In the genomic region with DNA sequence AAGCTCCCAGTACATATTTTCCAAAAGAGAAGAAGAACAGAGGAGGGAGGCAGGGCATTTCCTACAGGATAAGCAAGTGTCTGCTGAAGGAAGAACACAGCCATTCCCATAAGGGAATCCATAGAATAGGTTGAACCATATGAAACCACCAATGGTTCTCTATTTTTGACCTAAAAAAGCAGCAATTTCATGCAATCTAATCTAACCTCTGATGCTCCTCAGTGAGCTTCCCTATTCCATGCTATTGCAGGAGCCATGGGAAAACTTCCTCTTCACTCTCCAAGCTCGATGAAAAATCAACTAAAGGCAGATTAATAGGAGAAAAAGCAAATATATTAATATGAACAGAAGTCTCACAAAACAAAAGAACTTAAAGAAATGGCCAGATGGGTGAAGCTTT, we compare ENCODE assay signal across 12 cellular contexts. TPM values are rescaled to one million over a fixed set of nuclear protein-coding genes. Genes with fewer than 3 reads are reported as not detected.
DNase-seq lines count a peak whose midpoint lies in the region; ATAC-seq and TF ChIP-seq lines count a peak whose summit lies in the region.
"Had no signal": no experiment of that assay in that cellular context is flagged by ENCODE, and none has a peak within 500 bp of the region (broad histone marks: within the 10 kb centered on the region; RNA-seq: fewer than 3 reads in every experiment).

No MANE protein-coding gene starts in this region.

- H3K36me3 Mint-ChIP-seq in activated T-cell treated with anti-CD3 and anti-CD28 coated beads, Interleukin-2, amount 50 U/mL, for 24 hours (ENCODE audit: low read depth) = no peaks in the 10 kb centered on the region

- TF ChIP-seq POLR2A in gastrocnemius medialis (IDR thresholded peaks at IDR 0.05) = no peak

- peak overlapping the region; percentile 47 for H3K27ac Mint-ChIP-seq in activated T-cell treated with anti-CD3 and anti-CD28 coated beads, Interleukin-2, amount 50 U/mL, for 24 hours

- H3K27me3 ChIP-seq in HUES64 (ENCODE audit: insufficient read depth, low read length) = no peaks in the 10 kb centered on the region
- no peaks in the 10 kb centered on the region for H3K27me3 ChIP-seq in endocrine pancreas (ENCODE audit: control insufficient read depth, insufficient read depth, low read length)
- no peaks in the 10 kb centered on the region for H3K27me3 ChIP-seq in gastrocnemius medialis
- H3K27me3 ChIP-seq: foreskin keratinocyte, uterus had no signal

- peak overlapping the region; percentile 11; the same call in 1 of the 2 replicates for H3K27ac ChIP-seq in HUES64 (ENCODE audit: low read depth, low read length)
- H3K27ac ChIP-seq in gastrocnemius medialis = peak overlapping the region; percentile 0 to 54 (median 15)
- H3K27ac ChIP-seq: foreskin keratinocyte, uterus had no signal

- H3K9me3 ChIP-seq in HUES64 (ENCODE audit: insufficient read depth, low read depth, low read length) (no peaks in the 10 kb centered on the region), endocrine pancreas (ENCODE audit: control insufficient read depth, low read length) (no peaks in the 10 kb centered on the region), gastrocnemius medialis (no peaks in the 10 kb centered on the region)
- H3K9me3 ChIP-seq: uterus had no signal

- no CpG with 5 or more reads among the region's 1 CpG for WGBS in HUES64

- peaks cover 53% of the 10 kb centered on the region for H3K4me1 Mint-ChIP-seq in activated T-cell treated with anti-CD3 and anti-CD28 coated beads, Interleukin-2, amount 50 U/mL, for 24 hours (ENCODE audit: low read depth)

- no peak for DNase-seq in activated T-cell treated with anti-CD3 and anti-CD28 coated beads, Interleukin-2, amount 50 U/mL, for 24 hours
- no peak for DNase-seq in activated T-cell treated with anti-CD3 and anti-CD28 coated beads, Interleukin-2, amount 50 U/mL, for 48 hours
- DNase-seq in gastrocnemius medialis = no peak
- DNase-seq in GDM1 (lab: John Stamatoyannopoulos, UW) = no peak
- DNase-seq in COLO668 (lab: John Stamatoyannopoulos, UW; ENCODE audit: unreplicated experiment) = no peak
- no peak for DNase-seq in DMS 273 treated with DMSO at 0.1 percent for 48 hours (lab: John Stamatoyannopoulos, UW)
- DNase-seq: foreskin keratinocyte, nucleus accumbens, OCI-M1, uterus had no signal

- H3K27me3 Mint-ChIP-seq in activated T-cell treated with anti-CD3 and anti-CD28 coated beads, Interleukin-2, amount 50 U/mL, for 24 hours = no peaks in the 10 kb centered on the region

- ATAC-seq in gastrocnemius medialis = no peak

- no peak for TF ChIP-seq CTCF in gastrocnemius medialis (IDR thresholded peaks at IDR 0.05 in 4 of 5, conservative IDR thresholded peaks at IDR 0.05 in 1 of 5)

- no peak overlapping the region for H3K9ac ChIP-seq in HUES64 (ENCODE audit: low read depth, low read length)
- no peak overlapping the region for H3K9ac ChIP-seq in endocrine pancreas (ENCODE audit: control insufficient read depth, insufficient read depth, low read length)

- no peak overlapping the region for H3K4me3 Mint-ChIP-seq in activated T-cell treated with anti-CD3 and anti-CD28 coated beads, Interleukin-2, amount 50 U/mL, for 24 hours

- no peaks in the 10 kb centered on the region for H3K9me3 Mint-ChIP-seq in activated T-cell treated with anti-CD3 and anti-CD28 coated beads, Interleukin-2, amount 50 U/mL, for 24 hours

- no peak overlapping the region for H3K4me3 ChIP-seq in HUES64 (ENCODE audit: low read length)
- H3K4me3 ChIP-seq in endocrine pancreas (ENCODE audit: control insufficient read depth, insufficient read depth, low read length) = peak overlapping the region; percentile 16
- no peak overlapping the region for H3K4me3 ChIP-seq in gastrocnemius medialis
- H3K4me3 ChIP-seq: uterus had no signal

- peaks cover 62% of the 10 kb centered on the region for H3K4me1 ChIP-seq in HUES64 (ENCODE audit: insufficient read depth, low read length)
- peaks cover 13% of the 10 kb centered on the region for H3K4me1 ChIP-seq in endocrine pancreas (ENCODE audit: control insufficient read depth, insufficient read depth, low read length)
- peaks cover 0 to 4% of the 10 kb centered on the region in 2 donors for H3K4me1 ChIP-seq in gastrocnemius medialis
- H3K4me1 ChIP-seq: uterus had no signal

- no peaks in the 10 kb centered on the region for H3K36me3 ChIP-seq in HUES64 (ENCODE audit: insufficient read depth, low read length)
- no peaks in the 10 kb centered on the region for H3K36me3 ChIP-seq in endocrine pancreas (ENCODE audit: control insufficient read depth, insufficient read depth, low read length)
- H3K36me3 ChIP-seq in gastrocnemius medialis = no peaks in the 10 kb centered on the region
- H3K36me3 ChIP-seq: uterus had no signal

- intact Hi-C loops in gastrocnemius medialis (cut with DNase I; ENCODE audit: low total_unique reads) = no loop called here

- in situ Hi-C loops in gastrocnemius medialis (cut with MboI; ENCODE audit: low sequenced_read_pairs in 4 of 4) = no loop called here

RNA-seq across cellular contexts. Expression of gene SIPA1L2, which starts 50.5 kb away (rescaled TPM):
- polyA plus RNA-seq in HUES64 (2013, experiment 1 of 2) = 21.1 TPM
- polyA plus RNA-seq in HUES64 (2013, experiment 2 of 2) = 23.6 TPM
- total RNA-seq in gastrocnemius medialis = 10 to 100 TPM in 1 of 4 donors, 1 to 10 TPM in 3; 3.1 to 22.7 (median 3.9) TPM
